16 cellular contexts compared by ENCODE assay signal in genomic region chr12:113889076-113889475, GRCh38.
DNase-seq lines count a peak whose midpoint lies in the region; ATAC-seq and TF ChIP-seq lines count a peak whose summit lies in the region.
"Had no signal": no experiment of that assay in that cellular context is flagged by ENCODE, and none has a peak within 500 bp of the region (broad histone marks: within the 10 kb centered on the region; RNA-seq: fewer than 3 reads in every experiment).

No MANE protein-coding gene starts in this region.

- no peak overlapping the region for H3K4me3 ChIP-seq in epithelial cell of esophagus (ENCODE audit: low read length)
- H3K4me3 ChIP-seq in osteoblast (ENCODE audit: insufficient read depth, low read length) = no peak overlapping the region
- no peak overlapping the region for H3K4me3 ChIP-seq in tibial artery
- H3K4me3 ChIP-seq: transverse colon had no signal

- H3K27ac ChIP-seq in osteoblast (ENCODE audit: low read depth, low read length) (no peak overlapping the region), tibial artery (no peak overlapping the region)
- H3K27ac ChIP-seq: HL-60, parathyroid adenoma, transverse colon had no signal

- intact Hi-C loops in tibial artery (cut with DNase I; ENCODE audit: low total_unique reads) = no loop called here

- no peak overlapping the region for H2AFZ ChIP-seq in osteoblast (ENCODE audit: low read length)
- H2AFZ ChIP-seq: parathyroid adenoma had no signal

- H3K79me2 ChIP-seq in osteoblast (ENCODE audit: insufficient read depth, low read length) = no peaks in the 10 kb centered on the region
- H3K79me2 ChIP-seq: parathyroid adenoma had no signal

- TF ChIP-seq CTCF in epithelial cell of esophagus (IDR thresholded peaks at IDR 0.05; ENCODE audit: insufficient read depth, low read depth, low read length, missing control alignments) (peak; percentile 48), osteoblast (IDR thresholded peaks at IDR 0.05; ENCODE audit: extremely low read depth, low read depth, low read length) (peak; percentile 20), tibial artery (IDR thresholded peaks at IDR 0.05) (no peak)

- H4K20me1 ChIP-seq in osteoblast (ENCODE audit: insufficient read depth, low read length) = peaks cover 12% of the 10 kb centered on the region

- peak; percentile 41 for DNase-seq in NCI-H1436 (lab: John Stamatoyannopoulos, UW)
- DNase-seq in NCI-H1436 treated with DMSO at 0.1 percent for 48 hours (lab: John Stamatoyannopoulos, UW) = no peak
- peak; percentile 29 for DNase-seq in NCI-H69 (lab: John Stamatoyannopoulos, UW)
- DNase-seq in epithelial cell of esophagus (ENCODE audit: low read depth) = no peak
- no peak for DNase-seq in osteoblast (ENCODE audit: insufficient read length, low spot score, missing footprints)
- DNase-seq in activated naive CD4-positive, alpha-beta T cell treated with Interleukin-2 at 50 U/mL for 16 hours = no peak
- no peak for DNase-seq in tibial artery
- DNase-seq: DMS53; NCI-H2227 treated with DMSO at 0.1 percent for 48 hours; OCI-M1; stimulated activated CD4-positive, alpha-beta T cell treated with anti-CD3 and anti-CD28 coated beads, Interleukin-15, amount 100 ng/mL, for 24 hours; T-cell; transverse colon had no signal

- H3K4me2 ChIP-seq in osteoblast (ENCODE audit: insufficient read depth, low read length) = peak overlapping the region; percentile 68

- H3K4me1 ChIP-seq in osteoblast (ENCODE audit: insufficient read depth, low read length) (peaks cover 19% of the 10 kb centered on the region), tibial artery (peaks cover 0 to 8% (median 0%) of the 10 kb centered on the region in 4 donors)
- H3K4me1 ChIP-seq: parathyroid adenoma, transverse colon had no signal

- H3K9me3 ChIP-seq in osteoblast (ENCODE audit: low read depth, low read length) (no peaks in the 10 kb centered on the region), tibial artery (no peaks in the 10 kb centered on the region)
- H3K9me3 ChIP-seq: transverse colon had no signal

- no peaks in the 10 kb centered on the region for H3K27me3 ChIP-seq in osteoblast (ENCODE audit: insufficient read depth, low read length)
- no peaks in the 10 kb centered on the region for H3K27me3 ChIP-seq in tibial artery
- H3K27me3 ChIP-seq: transverse colon had no signal

- H3K36me3 ChIP-seq in osteoblast (ENCODE audit: insufficient read depth, low read length) (no peaks in the 10 kb centered on the region), tibial artery (peaks cover 7 to 12% (median 9%) of the 10 kb centered on the region in 3 donors)
- H3K36me3 ChIP-seq: transverse colon had no signal

- no peak for ATAC-seq in HG03045 (IDR thresholded peaks at IDR 0.05; ENCODE audit: unreplicated experiment)
- ATAC-seq: T-cell had no signal

Comparison
In these comparisons a context has a peak if more than half of its experiments do, and no peak if none do; other contexts are left out.
1. DNase-seq: peak in NCI-H1436 (single experiment) and NCI-H69 (single experiment); none in NCI-H1436 treated with DMSO at 0.1 percent for 48 hours (single experiment), epithelial cell of esophagus (single experiment), osteoblast (single experiment), activated naive CD4-positive, alpha-beta T cell treated with Interleukin-2 at 50 U/mL for 16 hours (single experiment) and tibial artery (0 of 2).
2. CTCF ChIP-seq: peak in epithelial cell of esophagus (single experiment) and osteoblast (single experiment); none in tibial artery (0 of 2).